In genomic region chr19:17775991-17776803, GRCh38 we compare ENCODE assay signal across 11 cellular contexts. TPM values are rescaled to one million over a fixed set of nuclear protein-coding genes. Genes with fewer than 3 reads are reported as not detected.
DNase-seq lines count a peak whose midpoint lies in the region; ATAC-seq, FAIRE-seq and TF ChIP-seq lines count a peak whose summit lies in the region.
"Had no signal": no experiment of that assay in that cellular context is flagged by ENCODE, and none has a peak within 500 bp of the region (broad histone marks: within the 10 kb centered on the region; RNA-seq: fewer than 3 reads in every experiment).

No MANE protein-coding gene starts in this region.

- H3K4me3 Mint-ChIP-seq in activated CD4-positive, alpha-beta T cell treated with anti-CD3 and anti-CD28 coated beads, Interleukin-2, amount 10 ng/mL, durations not matched to agents 24 days and 14 days, result no peak overlapping the region

- H3K4me3 ChIP-seq in subcutaneous abdominal adipose tissue (ENCODE audit: low read depth in 1 of 5, low read length in 5 of 5), result no peak overlapping the region

- peak; percentile 49 for ATAC-seq in HG02884 (IDR thresholded peaks at IDR 0.05; ENCODE audit: unreplicated experiment)

- H3K36me3 ChIP-seq in subcutaneous abdominal adipose tissue (ENCODE audit: control insufficient read depth in 5 of 5, insufficient read depth in 5 of 5, low read length in 5 of 5), result peaks cover 0 to 3% (median 0%) of the 10 kb centered on the region in 5 donors

- TF ChIP-seq POLR2A in H54 (IDR thresholded peaks at IDR 0.05; ENCODE audit: low read depth, low read length), result no peak

- no peaks in the 10 kb centered on the region for H3K9me3 Mint-ChIP-seq in activated CD4-positive, alpha-beta T cell treated with anti-CD3 and anti-CD28 coated beads, Interleukin-2, amount 10 ng/mL, durations not matched to agents 24 days and 14 days

- H3K4me1 ChIP-seq in subcutaneous abdominal adipose tissue (ENCODE audit: control insufficient read depth in 5 of 5, insufficient read depth in 5 of 5, low read length in 5 of 5), result peaks cover 0 to 40% (median 21%) of the 10 kb centered on the region in 5 donors

- peaks cover 0 to 3% (median 0%) of the 10 kb centered on the region in 5 donors for H3K9me3 ChIP-seq in subcutaneous abdominal adipose tissue (ENCODE audit: control insufficient read depth in 5 of 5, low read length in 5 of 5)

- FAIRE-seq in H54 (lab: Jason Lieb, UNC), result no peak
- FAIRE-seq: A204.1 had no signal

- H3K4me1 Mint-ChIP-seq in activated CD4-positive, alpha-beta T cell treated with anti-CD3 and anti-CD28 coated beads, Interleukin-2, amount 10 ng/mL, durations not matched to agents 24 days and 14 days, result peaks cover 15% of the 10 kb centered on the region

- H3K27me3 ChIP-seq in subcutaneous abdominal adipose tissue (ENCODE audit: control insufficient read depth in 5 of 5, insufficient read depth in 4 of 5, low read length in 5 of 5), result peaks cover 0 to 7% (median 0%) of the 10 kb centered on the region in 5 donors

- H3K27ac ChIP-seq in subcutaneous abdominal adipose tissue (ENCODE audit: low read depth, low read length), result peak overlapping the region; percentile 44

- H3K36me3 Mint-ChIP-seq in activated CD4-positive, alpha-beta T cell treated with anti-CD3 and anti-CD28 coated beads, Interleukin-2, amount 10 ng/mL, durations not matched to agents 24 days and 14 days (ENCODE audit: low read depth), result peaks cover 60% of the 10 kb centered on the region

- no peak for DNase-seq in activated CD4-positive, alpha-beta T cell treated with anti-CD3 and anti-CD28 coated beads, Interleukin-2, amount 10 ng/mL, durations not matched to agents 24 days and 14 days
- no peak for DNase-seq in activated CD4-positive, alpha-beta T cell treated with anti-CD3 and anti-CD28 coated beads, Interleukin-2, amount 50 U/mL, for 1 hour
- DNase-seq in RPMI7951 (ENCODE audit: low read depth), result peak; percentile 36
- no peak for DNase-seq in NCI-H187 treated with DMSO at 0.1 percent for 48 hours (lab: John Stamatoyannopoulos, UW)
- no peak for DNase-seq in OCI-M1 (lab: John Stamatoyannopoulos, UW)
- DNase-seq in H54 (ENCODE audit: insufficient read length, low spot score), result no peak

- intact Hi-C loops in activated CD4-positive, alpha-beta T cell treated with anti-CD3 and anti-CD28 coated beads, Interleukin-2, amount 10 ng/mL, durations not matched to agents 24 days and 14 days (cut with micrococcal nuclease), result loop anchor here (5.0 kb wide), 1 partner anchor 54 kb away; no protein-coding TSS in a partner anchor

- no peaks in the 10 kb centered on the region for H3K27me3 Mint-ChIP-seq in activated CD4-positive, alpha-beta T cell treated with anti-CD3 and anti-CD28 coated beads, Interleukin-2, amount 10 ng/mL, durations not matched to agents 24 days and 14 days

- peak overlapping the region in 1 of 5 donors; percentile 63 for H3K9ac ChIP-seq in subcutaneous abdominal adipose tissue (ENCODE audit: low read length in 5 of 5)

- H3K27ac Mint-ChIP-seq in activated CD4-positive, alpha-beta T cell treated with anti-CD3 and anti-CD28 coated beads, Interleukin-2, amount 10 ng/mL, durations not matched to agents 24 days and 14 days, result peak overlapping the region; percentile 76

RNA-seq across cellular contexts. Expression of gene B3GNT3, which starts 18.7 kb away (rescaled TPM):
- total RNA-seq in activated CD4-positive, alpha-beta T cell treated with anti-CD3 and anti-CD28 coated beads, Interleukin-2, amount 10 ng/mL, durations not matched to agents 24 days and 14 days, result not detected in 2 replicates
- 0.10 and 0.12 TPM in 2 replicates for total RNA-seq in RPMI7951 (2014; rRNA removed; shearing (Covaris generic))
- total RNA-seq: dermis blood vessel endothelial cell; T-helper 2 cell treated with Interferon-gamma antibody and Interleukin-4, amounts not matched to agents 100 ng/mL and 5 ng/mL, for 36 hours had no signal

RNA-seq across cellular contexts. Expression of gene FCHO1, which starts 24.9 kb away (rescaled TPM):
- total RNA-seq in activated CD4-positive, alpha-beta T cell treated with anti-CD3 and anti-CD28 coated beads, Interleukin-2, amount 10 ng/mL, durations not matched to agents 24 days and 14 days, result 91.9 and 96.2 TPM in 2 replicates
- 0.60 and 2.5 TPM in 2 replicates for total RNA-seq in RPMI7951 (2014; rRNA removed; shearing (Covaris generic))

RNA-seq across cellular contexts. Expression of gene INSL3, which starts 45.1 kb away (rescaled TPM):
- 5.9 and 8.7 TPM in 2 replicates for total RNA-seq in activated CD4-positive, alpha-beta T cell treated with anti-CD3 and anti-CD28 coated beads, Interleukin-2, amount 10 ng/mL, durations not matched to agents 24 days and 14 days
- not detected in 2 replicates for total RNA-seq in RPMI7951 (2014; rRNA removed; shearing (Covaris generic))
- total RNA-seq: dermis blood vessel endothelial cell had no signal

RNA-seq across cellular contexts. Expression of gene MAP1S, which starts 56.9 kb away (rescaled TPM):
- total RNA-seq in activated CD4-positive, alpha-beta T cell treated with anti-CD3 and anti-CD28 coated beads, Interleukin-2, amount 10 ng/mL, durations not matched to agents 24 days and 14 days, result 69.0 and 70.3 TPM in 2 replicates
- 9.6 and 10.0 TPM in 2 replicates for total RNA-seq in RPMI7951 (2014; rRNA removed; shearing (Covaris generic))

Comparison
In these comparisons a context has a peak if more than half of its experiments do, and no peak if none do; other contexts are left out.
1. RNA of gene FCHO1, which starts 24.9 kb away (total RNA-seq): 91.9 to 96.2 TPM in activated CD4-positive, alpha-beta T cell treated with anti-CD3 and anti-CD28 coated beads, Interleukin-2, amount 10 ng/mL, durations not matched to agents 24 days and 14 days; 0.60 to 2.5 TPM in RPMI7951; every median in the first group is over 10 times any median in the second.